9 cellular contexts compared by ENCODE assay signal in the genomic region with DNA sequence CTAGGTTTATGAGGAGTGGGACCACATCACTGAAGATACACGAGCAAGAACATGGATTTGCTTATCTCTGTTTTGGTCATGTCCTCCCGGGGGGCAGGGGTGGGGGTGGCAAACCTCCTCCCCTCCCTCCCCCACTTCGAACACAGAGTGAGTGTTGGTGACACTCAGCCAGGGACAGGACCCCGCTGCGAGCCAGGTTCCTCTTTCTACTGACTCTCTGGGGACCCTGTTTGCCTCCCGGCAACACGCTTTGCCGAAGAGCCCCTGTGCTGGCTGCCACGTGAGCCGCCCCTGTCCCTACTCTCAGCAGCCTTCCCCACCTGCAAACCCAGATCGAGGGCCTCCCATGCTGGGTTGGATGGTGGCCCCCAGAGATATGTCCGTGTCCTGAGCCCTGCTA. TPM values are rescaled to one million over a fixed set of nuclear protein-coding genes. Genes with fewer than 3 reads are reported as not detected.
DNase-seq lines count a peak whose midpoint lies in the region; ATAC-seq and TF ChIP-seq lines count a peak whose summit lies in the region.
"Had no signal": no experiment of that assay in that cellular context is flagged by ENCODE, and none has a peak within 500 bp of the region (broad histone marks: within the 10 kb centered on the region; RNA-seq: fewer than 3 reads in every experiment).

No MANE protein-coding gene starts in this region.

- peak; percentile 45 for DNase-seq in esophagus muscularis mucosa (ENCODE audit: extremely low spot score)
- DNase-seq in omental fat pad (ENCODE audit: low spot score) = no peak
- no peak for DNase-seq in foreskin fibroblast
- DNase-seq in NCI-H1417 (lab: John Stamatoyannopoulos, UW) = no peak
- DNase-seq in hepatocyte (ENCODE audit: low spot score) = no peak
- DNase-seq: anterior cingulate cortex had no signal

- no peaks in the 10 kb centered on the region for H3K9me3 ChIP-seq in esophagus muscularis mucosa
- H3K9me3 ChIP-seq in hepatocyte (ENCODE audit: low read depth) = no peaks in the 10 kb centered on the region

- TF ChIP-seq CTCF in esophagus muscularis mucosa (IDR thresholded peaks at IDR 0.05) (no peak), omental fat pad (IDR thresholded peaks at IDR 0.05) (no peak), foreskin fibroblast (IDR thresholded peaks at IDR 0.05; ENCODE audit: low read depth, low read length) (no peak), hepatocyte (IDR thresholded peaks at IDR 0.05; ENCODE audit: poor library complexity) (no peak)

- WGBS in esophagus muscularis mucosa = 75% methylated on average over 12 of the region's 12 CpGs
- WGBS in hepatocyte (ENCODE audit: low lambda C conversion rate, missing lambda C conversion rate) = 76% methylated on average over 12 of the region's 12 CpGs

- no peak overlapping the region for H3K4me3 ChIP-seq in esophagus muscularis mucosa
- H3K4me3 ChIP-seq in foreskin fibroblast (ENCODE audit: low read depth in 1 of 2, low read length in 2 of 2) = no peak overlapping the region
- H3K4me3 ChIP-seq in hepatocyte = no peak overlapping the region

- H3K36me3 ChIP-seq in esophagus muscularis mucosa = no peaks in the 10 kb centered on the region
- no peaks in the 10 kb centered on the region for H3K36me3 ChIP-seq in hepatocyte (replicated peaks; ENCODE audit: insufficient read depth, low read depth)

- H3K27ac ChIP-seq in esophagus muscularis mucosa (replicated peaks in 1 of 4) (no peak overlapping the region), hepatocyte (no peak overlapping the region)

- no peaks in the 10 kb centered on the region for H3K79me2 ChIP-seq in hepatocyte

- no peaks in the 10 kb centered on the region for H3K9me2 ChIP-seq in hepatocyte (replicated peaks; ENCODE audit: insufficient read depth)

- ATAC-seq in GM18498 (IDR thresholded peaks at IDR 0.05; ENCODE audit: unreplicated experiment) = peak; percentile 29
- peak; percentile 34 for ATAC-seq in GM19463 (IDR thresholded peaks at IDR 0.05; ENCODE audit: unreplicated experiment)
- ATAC-seq in HG03460 (IDR thresholded peaks at IDR 0.05; ENCODE audit: unreplicated experiment) = peak; percentile 49
- no peak for ATAC-seq in omental fat pad (ENCODE audit: low FRiP score)

- H2AFZ ChIP-seq in hepatocyte = no peak overlapping the region

- H4K20me1 ChIP-seq in hepatocyte (ENCODE audit: insufficient read depth, poor library complexity, severe bottlenecking) = no peaks in the 10 kb centered on the region

- intact Hi-C loops in esophagus muscularis mucosa (cut with DNase I) = no loop called here

- TF ChIP-seq POLR2A in esophagus muscularis mucosa (IDR thresholded peaks at IDR 0.05; ENCODE audit: low read depth) = no peak

- peaks cover 0 to 4% (median 0%) of the 10 kb centered on the region in 4 donors for H3K27me3 ChIP-seq in esophagus muscularis mucosa
- no peaks in the 10 kb centered on the region for H3K27me3 ChIP-seq in hepatocyte

- no peak overlapping the region for H3K4me2 ChIP-seq in hepatocyte

- H3K4me1 ChIP-seq in esophagus muscularis mucosa = peaks cover 0 to 4% (median 0%) of the 10 kb centered on the region in 4 donors
- H3K4me1 ChIP-seq in hepatocyte (ENCODE audit: insufficient read depth) = no peaks in the 10 kb centered on the region

- no peak for TF ChIP-seq EP300 in esophagus muscularis mucosa (IDR thresholded peaks at IDR 0.05)

RNA-seq across cellular contexts. Expression of gene P2RY8, which starts 34.7 kb away (rescaled TPM):
- 1 to 10 TPM in 3 of 4 donors, under 1 TPM in 1; 0.63 to 3.1 (median 1.9) TPM for total RNA-seq in esophagus muscularis mucosa
- 1 to 10 TPM; 1.7 to 5.5 (median 2.9) TPM for total RNA-seq in omental fat pad
- total RNA-seq in hepatocyte = 0.07 TPM in 1 of 2 replicates, not detected in the other
- polyA plus RNA-seq in hepatocyte = 0.54 TPM in 1 of 2 replicates, not detected in the other

RNA-seq across cellular contexts. Expression of gene ASMTL, which starts 49.5 kb away (rescaled TPM):
- 10 to 100 TPM; 28.7 to 52.2 (median 32.8) TPM for total RNA-seq in esophagus muscularis mucosa
- 10 to 100 TPM; 17.9 to 27.3 (median 21.8) TPM for total RNA-seq in omental fat pad
- 10.1 and 15.1 TPM in 2 replicates for total RNA-seq in hepatocyte
- polyA plus RNA-seq in hepatocyte = 26.7 and 31.0 TPM in 2 replicates
